ENCODE assay signal across 14 cellular contexts in the genomic region with DNA sequence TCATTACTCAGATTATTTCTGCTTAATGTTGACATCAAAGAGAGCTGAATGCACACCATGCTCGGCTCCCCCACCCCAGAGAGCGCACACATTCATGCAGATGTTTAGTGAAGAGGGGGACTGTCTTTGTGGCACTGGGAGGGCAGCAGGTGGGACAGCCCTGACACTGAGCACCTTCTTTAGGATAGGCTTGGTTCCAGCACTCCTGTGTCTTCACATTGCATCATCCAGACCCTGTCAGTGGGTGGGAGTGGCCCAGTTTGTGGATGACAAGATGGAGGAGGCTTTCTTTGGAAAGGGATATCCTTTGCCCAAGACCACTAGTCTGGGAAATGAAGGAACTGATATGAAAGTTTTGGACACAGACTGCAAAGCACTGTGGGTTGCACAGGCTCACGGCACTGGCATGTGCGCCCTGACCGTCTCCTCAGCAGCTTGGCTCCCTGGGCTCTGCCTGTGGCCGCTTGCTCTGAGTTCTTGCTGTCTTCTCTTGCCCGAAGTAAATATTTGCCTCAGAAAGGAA. TPM values are rescaled to one million over a fixed set of nuclear protein-coding genes. Genes with fewer than 3 reads are reported as not detected.
DNase-seq lines count a peak whose midpoint lies in the region; ATAC-seq and TF ChIP-seq lines count a peak whose summit lies in the region.
"Had no signal": no experiment of that assay in that cellular context is flagged by ENCODE, and none has a peak within 500 bp of the region (broad histone marks: within the 10 kb centered on the region; RNA-seq: fewer than 3 reads in every experiment).

No MANE protein-coding gene starts in this region.

- TF ChIP-seq CTCF in right atrium auricular region (IDR thresholded peaks at IDR 0.05): no peak
- no peak for TF ChIP-seq CTCF in esophagus squamous epithelium (IDR thresholded peaks at IDR 0.05)
- TF ChIP-seq CTCF in dorsolateral prefrontal cortex (IDR thresholded peaks at IDR 0.05 in 54 of 56, conservative IDR thresholded peaks at IDR 0.05 in 2 of 56; ENCODE audit: low read depth in 1 of 56, partially characterized antibody in 56 of 56): no peak

- no peak for TF ChIP-seq POLR2A in esophagus squamous epithelium (IDR thresholded peaks at IDR 0.05)

- ATAC-seq in Right ventricle myocardium superior (ENCODE audit: poor library complexity): peak; percentile 18
- no peak for ATAC-seq in HG03469 (IDR thresholded peaks at IDR 0.05; ENCODE audit: unreplicated experiment)
- ATAC-seq: activated CD4-positive, CD25-positive, alpha-beta regulatory T cell treated with anti-CD3 and anti-CD28 coated beads, Interleukin-2, amount 50 U/mL, for 24 hours had no signal

- intact Hi-C loops in Right ventricle myocardium superior (cut with DNase I): no loop called here
- intact Hi-C loops in esophagus squamous epithelium (cut with DNase I): no loop called here
- intact Hi-C loops in dorsolateral prefrontal cortex (cut with DNase I): no loop called here

- peaks cover 71% of the 10 kb centered on the region for H3K36me3 ChIP-seq in right atrium auricular region
- H3K36me3 ChIP-seq in esophagus squamous epithelium: peaks cover 29 to 98% (median 43%) of the 10 kb centered on the region in 3 donors

- H3K9me3 ChIP-seq in right atrium auricular region (no peaks in the 10 kb centered on the region), esophagus squamous epithelium (no peaks in the 10 kb centered on the region)
- H3K9me3 ChIP-seq: heart right ventricle had no signal

- H3K4me1 ChIP-seq in right atrium auricular region (no peaks in the 10 kb centered on the region), esophagus squamous epithelium (peaks cover 0 to 10% (median 0%) of the 10 kb centered on the region in 3 donors)
- H3K4me1 ChIP-seq: parathyroid adenoma had no signal

- H3K27me3 ChIP-seq in right atrium auricular region (no peaks in the 10 kb centered on the region), esophagus squamous epithelium (no peaks in the 10 kb centered on the region), dorsolateral prefrontal cortex (no peaks in the 10 kb centered on the region)
- H3K27me3 ChIP-seq: heart right ventricle had no signal

- WGBS in esophagus squamous epithelium, 2 donors: 76 to 79% methylated on average over 5 to 7 of the region's 7 CpGs

- no peak overlapping the region for H3K27ac ChIP-seq in right atrium auricular region
- peak overlapping the region in 3 of 4 donors; percentile 38 to 71 (median 69) for H3K27ac ChIP-seq in esophagus squamous epithelium
- H3K27ac ChIP-seq in dorsolateral prefrontal cortex: no peak overlapping the region
- H3K27ac ChIP-seq: heart right ventricle, parathyroid adenoma had no signal

- no peak for DNase-seq in Right ventricle myocardium superior
- DNase-seq in right atrium auricular region (ENCODE audit: low spot score): no peak
- DNase-seq in SW480 (ENCODE audit: low spot score): peak; percentile 63
- DNase-seq in esophagus squamous epithelium (lab: John Stamatoyannopoulos, UW): no peak
- DNase-seq in DMS153 (lab: John Stamatoyannopoulos, UW): no peak
- DNase-seq in dorsolateral prefrontal cortex: no peak
- DNase-seq: heart right ventricle; naive B cell; NCI-H510A; stimulated activated CD4-positive, alpha-beta T cell treated with anti-CD3 and anti-CD28 coated beads, Interleukin-2, amount 100 ng/mL, for 24 hours; T-helper 9 cell had no signal

- H3K4me3 ChIP-seq in right atrium auricular region (no peak overlapping the region), esophagus squamous epithelium (no peak overlapping the region), dorsolateral prefrontal cortex (no peak overlapping the region)
- H3K4me3 ChIP-seq: heart right ventricle had no signal

RNA-seq across cellular contexts. Expression of a gene that starts 16.5 kb away (rescaled TPM):
- 46.6 TPM for total RNA-seq in Right ventricle myocardium superior
- total RNA-seq in right atrium auricular region: 10 to 100 TPM; 27.6 to 34.3 TPM
- total RNA-seq in esophagus squamous epithelium: 10 to 100 TPM; 41.3 to 52.7 (median 43.1) TPM
- 10 to 100 TPM; 36.3 to 64.1 (median 51.0) TPM for total RNA-seq in dorsolateral prefrontal cortex

Comparison
In these comparisons a context has a peak if more than half of its experiments do, and no peak if none do; other contexts are left out.
1. H3K27ac ChIP-seq: peak in esophagus squamous epithelium (3 of 4); none in right atrium auricular region (0 of 2) and dorsolateral prefrontal cortex (0 of 59).